In genomic region chr3:141212555-141212954, GRCh38 we compare ENCODE assay signal across 37 cellular contexts.
"Had no signal": no experiment of that assay in that cellular context is flagged by ENCODE, and none has a peak within 500 bp of the region (broad histone marks: within the 10 kb centered on the region; RNA-seq: fewer than 3 reads in every experiment).

No MANE protein-coding gene starts in this region.

- H3K9me3 Mint-ChIP-seq: activated B cell treated with CpG ODN at 0.5 μM for 24 hours; activated CD4-positive, alpha-beta memory T cell treated with anti-CD3 and anti-CD28 coated beads for 36 hours; activated CD4-positive, alpha-beta T cell treated with anti-CD3 and anti-CD28 coated beads, Interleukin-2, amount 10 ng/mL, durations not matched to agents 24 days and 14 days; activated CD8-positive, alpha-beta T cell treated with anti-CD3 and anti-CD28 coated beads for 36 hours; activated naive CD4-positive, alpha-beta T cell treated with anti-CD3 and anti-CD28 coated beads for 36 hours; activated naive CD4-positive, alpha-beta T cell treated with anti-CD3 and anti-CD28 coated beads, Interleukin-2, amount 50 U/mL, for 72 hours; activated naive CD8-positive, alpha-beta T cell treated with anti-CD3 and anti-CD28 coated beads for 36 hours; activated T-cell treated with anti-CD3 and anti-CD28 coated beads, Interleukin-2, amount 50 U/mL, for 4 hours; activated T-cell treated with anti-CD3 and anti-CD28 coated beads, Interleukin-2, amount 50 U/mL, for 72 hours; activated T-helper 1 cell treated with anti-CD3 and anti-CD28 coated beads, Interleukin-12 subunit alpha, Interleukin-12 subunit beta, Interleukin-2, Interleukin-4 antibody, amounts not matched to agents 30 ng/mL and 10 ng/mL and 1 ng/mL, durations not matched to agents 14 hours and 24 hours and 36 hours; activated T-helper 17 cell treated with anti-CD3 and anti-CD28 coated beads, Interleukin-2, amount 50 U/mL, for 72 hours; central memory CD8-positive, alpha-beta T cell; T-helper 1 cell treated with Interleukin-12 subunit alpha and Interleukin-12 subunit beta and Interleukin-4 antibody, amounts not matched to agents 30 μg/mL and 1 μg/mL, for 36 hours; T-helper 2 cell treated with Interferon-gamma antibody and Interleukin-4, amounts not matched to agents 5 μg/mL and 100 μg/mL, for 36 hours had no signal

- H3K4me3 ChIP-seq: adrenal gland, ascending aorta, cardiac muscle cell had no signal

- H3K27ac ChIP-seq: adrenal gland, ascending aorta, cardiac muscle cell, WERI-Rb-1 had no signal

- H3K4me1 ChIP-seq: adrenal gland, ascending aorta had no signal

- H3K27me3 Mint-ChIP-seq: activated CD4-positive, alpha-beta memory T cell treated with anti-CD3 and anti-CD28 coated beads for 36 hours; activated CD8-positive, alpha-beta T cell treated with anti-CD3 and anti-CD28 coated beads for 36 hours; activated naive CD8-positive, alpha-beta T cell treated with anti-CD3 and anti-CD28 coated beads for 36 hours; brain had no signal

- ATAC-seq: activated CD8-positive, alpha-beta T cell treated with anti-CD3 and anti-CD28 coated beads for 36 hours; activated naive CD4-positive, alpha-beta T cell treated with anti-CD3 and anti-CD28 coated beads, Interleukin-2, amount 50 U/mL, for 72 hours; activated T-cell treated with anti-CD3 and anti-CD28 coated beads, Interleukin-2, amount 50 U/mL, for 4 hours; activated T-cell treated with anti-CD3 and anti-CD28 coated beads, Interleukin-2, amount 50 U/mL, for 72 hours; activated T-helper 17 cell treated with anti-CD3 and anti-CD28 coated beads, Interleukin-2, amount 50 U/mL, for 72 hours had no signal

- H3K27me3 ChIP-seq: adrenal gland, ascending aorta, cardiac muscle cell had no signal

- H3K36me3 ChIP-seq: adrenal gland, ascending aorta, cardiac muscle cell, WERI-Rb-1 had no signal

- H3K27ac Mint-ChIP-seq: activated B cell treated with CpG ODN at 0.5 μM for 24 hours; activated CD4-positive, alpha-beta memory T cell treated with anti-CD3 and anti-CD28 coated beads for 36 hours; activated CD4-positive, alpha-beta T cell treated with anti-CD3 and anti-CD28 coated beads, Interleukin-2, amount 10 ng/mL, durations not matched to agents 24 days and 14 days; activated CD8-positive, alpha-beta T cell treated with anti-CD3 and anti-CD28 coated beads for 36 hours; activated naive CD4-positive, alpha-beta T cell treated with anti-CD3 and anti-CD28 coated beads for 36 hours; activated naive CD4-positive, alpha-beta T cell treated with anti-CD3 and anti-CD28 coated beads, Interleukin-2, amount 50 U/mL, for 72 hours; activated naive CD8-positive, alpha-beta T cell treated with anti-CD3 and anti-CD28 coated beads for 36 hours; activated T-cell treated with anti-CD3 and anti-CD28 coated beads, Interleukin-2, amount 50 U/mL, for 72 hours; activated T-helper 1 cell treated with anti-CD3 and anti-CD28 coated beads, Interleukin-12 subunit alpha, Interleukin-12 subunit beta, Interleukin-2, Interleukin-4 antibody, amounts not matched to agents 30 ng/mL and 10 ng/mL and 1 ng/mL, durations not matched to agents 14 hours and 24 hours and 36 hours; activated T-helper 17 cell treated with anti-CD3 and anti-CD28 coated beads, Interleukin-2, amount 50 U/mL, for 72 hours; brain; T-helper 1 cell treated with Interleukin-12 subunit alpha and Interleukin-12 subunit beta and Interleukin-4 antibody, amounts not matched to agents 30 μg/mL and 1 μg/mL, for 36 hours; T-helper 2 cell treated with Interferon-gamma antibody and Interleukin-4, amounts not matched to agents 5 μg/mL and 100 μg/mL, for 36 hours had no signal

- H3K9me3 ChIP-seq: adrenal gland, ascending aorta had no signal

- H3K36me3 Mint-ChIP-seq: activated CD4-positive, alpha-beta memory T cell treated with anti-CD3 and anti-CD28 coated beads for 36 hours; activated naive CD4-positive, alpha-beta T cell treated with anti-CD3 and anti-CD28 coated beads, Interleukin-2, amount 50 U/mL, for 72 hours; activated naive CD8-positive, alpha-beta T cell treated with anti-CD3 and anti-CD28 coated beads for 36 hours; brain had no signal

- DNase-seq: activated B cell treated with CpG ODN at 0.5 μM for 24 hours; activated CD4-positive, alpha-beta memory T cell treated with anti-CD3 and anti-CD28 coated beads for 36 hours; activated CD4-positive, alpha-beta T cell treated with anti-CD3 and anti-CD28 coated beads for 4 hours; activated CD4-positive, alpha-beta T cell treated with anti-CD3 and anti-CD28 coated beads, Interleukin-2, amount 10 ng/mL, durations not matched to agents 24 days and 14 days; activated CD4-positive, alpha-beta T cell treated with anti-CD3 and anti-CD28 coated beads, Interleukin-2, amount 50 U/mL, for 1 hour; activated CD4-positive, alpha-beta T cell treated with anti-CD3 and anti-CD28 coated beads, Interleukin-2, amount 50 U/mL, for 4 hours; activated CD4-positive, CD25-positive, alpha-beta regulatory T cell treated with anti-CD3 and anti-CD28 coated beads, Interleukin-2, amount 50 U/mL, for 72 hours; activated CD8-positive, alpha-beta memory T cell treated with anti-CD3 and anti-CD28 coated beads, Interleukin-2, amount 50 U/mL, for 4 hours; activated CD8-positive, alpha-beta T cell treated with anti-CD3 and anti-CD28 coated beads for 36 hours; activated effector memory CD4-positive, alpha-beta T cell treated with anti-CD3 and anti-CD28 coated beads, Interleukin-2, amount 50 U/mL, for 16 hours; activated gamma-delta T cell treated with Interleukin-2 at 50 U/mL for 16 hours; activated naive CD4-positive, alpha-beta T cell; activated naive CD4-positive, alpha-beta T cell treated with anti-CD3 and anti-CD28 coated beads for 36 hours; activated naive CD4-positive, alpha-beta T cell treated with anti-CD3 and anti-CD28 coated beads, Interleukin-2, amount 50 U/mL, for 16 hours; activated naive CD8-positive, alpha-beta T cell treated with anti-CD3 and anti-CD28 coated beads for 36 hours; activated T-cell treated with anti-CD3 and anti-CD28 coated beads for 4 hours; activated T-cell treated with anti-CD3 and anti-CD28 coated beads, Interleukin-2, amount 50 U/mL, for 1 hour; activated T-cell treated with anti-CD3 and anti-CD28 coated beads, Interleukin-2, amount 50 U/mL, for 4 hours; activated T-cell treated with anti-CD3 and anti-CD28 coated beads, Interleukin-2, amount 50 U/mL, for 72 hours; adrenal gland; amniotic stem cell; anterior cingulate cortex; caudate nucleus; cerebellar nuclear complex; T-helper 1 cell; T-helper 2 cell; T-helper 9 cell; WERI-Rb-1 had no signal

- H3K4me1 Mint-ChIP-seq: activated B cell treated with CpG ODN at 0.5 μM for 24 hours; activated CD4-positive, alpha-beta T cell treated with anti-CD3 and anti-CD28 coated beads, Interleukin-2, amount 10 ng/mL, durations not matched to agents 24 days and 14 days; activated naive CD8-positive, alpha-beta T cell treated with anti-CD3 and anti-CD28 coated beads for 36 hours; activated T-helper 17 cell treated with anti-CD3 and anti-CD28 coated beads, Interleukin-2, amount 50 U/mL, for 72 hours; brain; central memory CD8-positive, alpha-beta T cell had no signal

- H3K4me3 Mint-ChIP-seq: activated B cell treated with CpG ODN at 0.5 μM for 24 hours; activated CD4-positive, alpha-beta memory T cell treated with anti-CD3 and anti-CD28 coated beads for 36 hours; activated CD4-positive, alpha-beta T cell treated with anti-CD3 and anti-CD28 coated beads, Interleukin-2, amount 10 ng/mL, durations not matched to agents 24 days and 14 days; activated CD8-positive, alpha-beta T cell treated with anti-CD3 and anti-CD28 coated beads for 36 hours; activated naive CD4-positive, alpha-beta T cell treated with anti-CD3 and anti-CD28 coated beads for 36 hours; activated naive CD8-positive, alpha-beta T cell treated with anti-CD3 and anti-CD28 coated beads for 36 hours; activated T-cell treated with anti-CD3 and anti-CD28 coated beads, Interleukin-2, amount 50 U/mL, for 4 hours; activated T-cell treated with anti-CD3 and anti-CD28 coated beads, Interleukin-2, amount 50 U/mL, for 72 hours; activated T-helper 1 cell treated with anti-CD3 and anti-CD28 coated beads, Interleukin-12 subunit alpha, Interleukin-12 subunit beta, Interleukin-2, Interleukin-4 antibody, amounts not matched to agents 30 ng/mL and 10 ng/mL and 1 ng/mL, durations not matched to agents 14 hours and 24 hours and 36 hours; activated T-helper 17 cell treated with anti-CD3 and anti-CD28 coated beads, Interleukin-2, amount 50 U/mL, for 72 hours; brain; central memory CD8-positive, alpha-beta T cell; T-helper 1 cell treated with Interleukin-12 subunit alpha and Interleukin-12 subunit beta and Interleukin-4 antibody, amounts not matched to agents 30 μg/mL and 1 μg/mL, for 36 hours; T-helper 2 cell treated with Interferon-gamma antibody and Interleukin-4, amounts not matched to agents 5 μg/mL and 100 μg/mL, for 36 hours had no signal
